Comparison of ENCODE assay signal across 16 cellular contexts in the genomic region with DNA sequence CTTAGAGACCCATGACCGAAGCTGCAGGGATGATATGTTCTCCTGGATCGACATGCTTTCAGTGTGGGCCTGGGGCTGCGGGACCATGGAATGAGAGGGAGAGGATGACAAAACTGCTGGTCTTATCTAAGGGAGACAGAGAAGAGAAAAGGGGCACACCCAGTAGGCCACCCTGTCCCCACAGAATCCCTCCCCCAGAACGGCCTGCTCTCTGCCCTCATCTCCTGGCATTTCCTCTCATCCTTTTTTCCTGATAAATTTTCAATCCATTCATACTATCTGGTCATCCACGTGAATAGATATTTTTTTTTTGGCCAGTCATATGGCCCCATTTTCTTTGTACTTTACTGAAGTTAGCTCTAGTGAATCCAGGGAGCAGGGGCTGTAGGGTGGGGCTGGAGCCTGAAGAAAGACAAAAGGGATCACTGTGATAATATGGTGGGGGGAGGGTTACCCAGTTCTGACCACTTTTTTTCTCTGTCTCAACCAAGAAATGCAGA. TPM values are rescaled to one million over a fixed set of nuclear protein-coding genes. Genes with fewer than 3 reads are reported as not detected.
DNase-seq lines count a peak whose midpoint lies in the region; ATAC-seq and TF ChIP-seq lines count a peak whose summit lies in the region.
"Had no signal": no experiment of that assay in that cellular context is flagged by ENCODE, and none has a peak within 500 bp of the region (broad histone marks: within the 10 kb centered on the region; RNA-seq: fewer than 3 reads in every experiment).

A gene (minus strand): TSS at position 97 of the 500 bp plus-strand sequence. CDS start 43 bp downstream, at position 54.

- peak within 1 kb of the TSS in 9 of 11 experiments; percentile 7 to 60 (median 43); a peak in 11 of 22 replicates for H3K4me2 ChIP-seq in BLaER1 treated with 17β-estradiol and CSF1 and Interleukin-3, amounts not matched to agents 10 nM and 100 nM
- H3K4me2 ChIP-seq in hepatocyte: no peak within 1 kb of the TSS
- H3K4me2 ChIP-seq: A549 had no signal

- no peak for TF ChIP-seq POLR2A in Peyer's patch (IDR thresholded peaks at IDR 0.05)

- no peaks in the 10 kb centered on the region for H3K79me2 ChIP-seq in hepatocyte

- H3K4me1 Mint-ChIP-seq in neural crest cell: peaks cover 23% of the 10 kb centered on the region

- peaks cover 0 to 15% (median 10%) of the 10 kb centered on the region in 10 experiments; a peak in 11 of 20 replicates for H3K4me1 ChIP-seq in BLaER1 treated with 17β-estradiol and CSF1 and Interleukin-3, amounts not matched to agents 10 nM and 100 nM
- H3K4me1 ChIP-seq in Peyer's patch: no peaks in the 10 kb centered on the region
- H3K4me1 ChIP-seq in hepatocyte (ENCODE audit: insufficient read depth): peaks cover 6% of the 10 kb centered on the region

- no peak within 1 kb of the TSS for H3K27ac ChIP-seq in BLaER1 treated with 17β-estradiol and CSF1 and Interleukin-3, amounts not matched to agents 10 nM and 100 nM
- H3K27ac ChIP-seq in Peyer's patch: peak within 1 kb of the TSS in 2 of 4 donors; percentile 43 to 75
- peak within 1 kb of the TSS; percentile 61 for H3K27ac ChIP-seq in hepatocyte
- H3K27ac ChIP-seq: A549 had no signal

- H3K9me3 ChIP-seq in BLaER1 treated with 17β-estradiol and CSF1 and Interleukin-3, amounts not matched to agents 10 nM and 100 nM (replicated peaks in 1 of 11): no peaks in the 10 kb centered on the region
- H3K9me3 ChIP-seq in Peyer's patch (no peaks in the 10 kb centered on the region), hepatocyte (ENCODE audit: low read depth) (no peaks in the 10 kb centered on the region)
- H3K9me3 ChIP-seq: A549 had no signal

- no peak for ATAC-seq in HG02885 (IDR thresholded peaks at IDR 0.05; ENCODE audit: poor library complexity, unreplicated experiment)
- ATAC-seq: A549; CD8-positive, alpha-beta T cell had no signal

- H3K9me2 ChIP-seq in hepatocyte (replicated peaks; ENCODE audit: insufficient read depth): no peaks in the 10 kb centered on the region

- H3K36me3 ChIP-seq in BLaER1 treated with 17β-estradiol and CSF1 and Interleukin-3, amounts not matched to agents 10 nM and 100 nM: no peaks in the 10 kb centered on the region
- H3K36me3 ChIP-seq in Peyer's patch (no peaks in the 10 kb centered on the region), hepatocyte (replicated peaks; ENCODE audit: insufficient read depth, low read depth) (no peaks in the 10 kb centered on the region)

- no peaks in the 10 kb centered on the region for H3K36me3 Mint-ChIP-seq in neural crest cell (ENCODE audit: low read depth)
- H3K36me3 Mint-ChIP-seq: CD8-positive, alpha-beta T cell had no signal

- no peaks in the 10 kb centered on the region for H3K27me3 Mint-ChIP-seq in neural crest cell (ENCODE audit: low read depth)

- TF ChIP-seq CTCF in Peyer's patch (IDR thresholded peaks at IDR 0.05): no peak
- no peak for TF ChIP-seq CTCF in hepatocyte (IDR thresholded peaks at IDR 0.05; ENCODE audit: poor library complexity)
- no peak for TF ChIP-seq CTCF in neural crest cell (conservative IDR thresholded peaks at IDR 0.05)

- WGBS in hepatocyte (ENCODE audit: low lambda C conversion rate, missing lambda C conversion rate): 83% methylated on average over 5 of the region's 5 CpGs

- H2AFZ ChIP-seq in hepatocyte: no peak within 1 kb of the TSS

- H3K27ac Mint-ChIP-seq in neural crest cell (ENCODE audit: unreplicated experiment): peak within 1 kb of the TSS; percentile 87
- H3K27ac Mint-ChIP-seq: CD8-positive, alpha-beta T cell; HFFc6 had no signal

- H3K4me3 ChIP-seq in BLaER1 treated with 17β-estradiol and CSF1 and Interleukin-3, amounts not matched to agents 10 nM and 100 nM: no peak within 1 kb of the TSS
- H3K4me3 ChIP-seq in Peyer's patch (peak within 1 kb of the TSS in 1 of 4 donors; percentile 20), hepatocyte (no peak within 1 kb of the TSS)
- H3K4me3 ChIP-seq: A549 had no signal

- H3K4me3 Mint-ChIP-seq in neural crest cell: no peak within 1 kb of the TSS
- H3K4me3 Mint-ChIP-seq: CD8-positive, alpha-beta T cell; HFFc6 had no signal

- peaks cover 0 to 3% (median 0%) of the 10 kb centered on the region in 11 experiments; a peak in 5 of 22 replicates for H3K27me3 ChIP-seq in BLaER1 treated with 17β-estradiol and CSF1 and Interleukin-3, amounts not matched to agents 10 nM and 100 nM
- no peaks in the 10 kb centered on the region for H3K27me3 ChIP-seq in Peyer's patch
- peaks cover 14% of the 10 kb centered on the region for H3K27me3 ChIP-seq in hepatocyte

- DNase-seq in Peyer's patch: no peak
- DNase-seq in hepatocyte (ENCODE audit: low spot score): no peak
- DNase-seq in neural crest cell (ENCODE audit: low read depth, low spot score): no peak
- DNase-seq in KG1 (lab: John Stamatoyannopoulos, UW): no peak
- no peak for DNase-seq in NCI-H1694 (lab: John Stamatoyannopoulos, UW)
- DNase-seq in HCEC 1CT: no peak
- DNase-seq: CD8-positive, alpha-beta T cell; HFFc6; NCI-H1105; NCI-H2081 treated with DMSO at 0.1 percent for 48 hours; NCI-H446 treated with DMSO at 0.1 percent for 48 hours; NCI-H69; Right ventricle myocardium superior had no signal

- no peaks in the 10 kb centered on the region for H3K9me3 Mint-ChIP-seq in neural crest cell
- H3K9me3 Mint-ChIP-seq: CD8-positive, alpha-beta T cell; HFFc6 had no signal

- no peaks in the 10 kb centered on the region for H4K20me1 ChIP-seq in BLaER1 treated with 17β-estradiol and CSF1 and Interleukin-3, amounts not matched to agents 10 nM and 100 nM
- H4K20me1 ChIP-seq in hepatocyte (ENCODE audit: insufficient read depth, poor library complexity, severe bottlenecking): no peaks in the 10 kb centered on the region

- no peak within 1 kb of the TSS; a peak in 1 of 22 replicates for H3K9ac ChIP-seq in BLaER1 treated with 17β-estradiol and CSF1 and Interleukin-3, amounts not matched to agents 10 nM and 100 nM

RNA-seq across cellular contexts. Expression of the gene that starts here (rescaled TPM):
- 10 to 100 TPM in 3 of 4 donors, not detected in 1; 35.7 to 50.5 (median 36.2) TPM for total RNA-seq in Peyer's patch
- 12.8 and 13.3 TPM in 2 replicates for total RNA-seq in hepatocyte
- polyA plus RNA-seq in hepatocyte: 4.7 and 10.9 TPM in 2 replicates
- not detected in 2 replicates for total RNA-seq in neural crest cell
- total RNA-seq: CD8-positive, alpha-beta T cell; HFFc6; Right ventricle myocardium superior had no signal
